8 cellular contexts compared by ENCODE assay signal in genomic region chr19:3175761-3176714, GRCh38. TPM values are rescaled to one million over a fixed set of nuclear protein-coding genes. Genes with fewer than 3 reads are reported as not detected.
DNase-seq lines count a peak whose midpoint lies in the region; ATAC-seq and TF ChIP-seq lines count a peak whose summit lies in the region.

No MANE protein-coding gene starts in this region.

- no peak overlapping the region for H2BK120ac ChIP-seq in mesenchymal stem cell (ENCODE audit: low read depth, low read length)

- no peak for ATAC-seq in CD4-positive, alpha-beta T cell (ENCODE audit: poor library complexity)
- ATAC-seq in GM21786 (IDR thresholded peaks at IDR 0.05; ENCODE audit: unreplicated experiment) (no peak), GM21526 (IDR thresholded peaks at IDR 0.05; ENCODE audit: low FRiP score, unreplicated experiment) (no peak)

- no peak overlapping the region for H3K4me2 ChIP-seq in mesenchymal stem cell (ENCODE audit: low read length, poor library complexity, severe bottlenecking)

- POLR2A ChIA-PET in CD4-positive, alpha-beta T cell (lab: Charles Lee) = interaction anchor here (0.9 to 2.0 kb wide), 3 partner anchors 10 to 225 kb away, joined by 3 to 17 read pairs (median 3); partner anchors contain the start of gene NCLN

- intact Hi-C loops in CD4-positive, alpha-beta T cell (cut with DNase I, micrococcal nuclease) = loop anchor here in 1 of 2 experiments (5.0 kb wide), 1 partner anchor 129 kb away; no protein-coding TSS in a partner anchor

- TF ChIP-seq RAD21 in Ishikawa (IDR thresholded peaks at IDR 0.05; ENCODE audit: low read depth) = no peak

- H3K23ac ChIP-seq in mesenchymal stem cell (ENCODE audit: low read length in 2 of 2) = no peak overlapping the region

- H3K4me3 ChIP-seq in mesenchymal stem cell (ENCODE audit: insufficient read depth in 1 of 2, low read depth in 1 of 2, low read length in 2 of 2) = no peak overlapping the region

- H3K4me1 ChIP-seq in mesenchymal stem cell (ENCODE audit: control insufficient read depth, insufficient read depth, low read depth, low read length) = peaks cover 9% of the 10 kb centered on the region

- no peak for TF ChIP-seq CTCF in CD4-positive, alpha-beta T cell (IDR thresholded peaks at IDR 0.05)

- H4K91ac ChIP-seq in mesenchymal stem cell (ENCODE audit: low read length) = peak overlapping the region; percentile 27

- CTCF ChIA-PET in CD4-positive, alpha-beta T cell (lab: Charles Lee) = interaction anchor here (1.1 kb wide), 1 partner anchor 12 kb away, joined by 3 read pairs; no protein-coding TSS in a partner anchor

- H4K8ac ChIP-seq in mesenchymal stem cell (ENCODE audit: low read length) = no peak overlapping the region

- H3K9ac ChIP-seq in mesenchymal stem cell (ENCODE audit: low read length) = peak overlapping the region; percentile 38

- no peak overlapping the region for H2BK15ac ChIP-seq in mesenchymal stem cell (ENCODE audit: low read depth, poor library complexity, severe bottlenecking)

- H3K27ac ChIP-seq in CD4-positive, alpha-beta T cell (ENCODE audit: low read depth, low read length) = peak overlapping the region; percentile 71
- no peak overlapping the region for H3K27ac ChIP-seq in mesenchymal stem cell (ENCODE audit: low read length, poor library complexity, severe bottlenecking)

- peak overlapping the region; percentile 100 for H3K27ac Mint-ChIP-seq in CD4-positive, alpha-beta T cell
- H3K27ac Mint-ChIP-seq in activated naive CD8-positive, alpha-beta T cell treated with anti-CD3 and anti-CD28 coated beads for 36 hours = peak overlapping the region; percentile 85

- peaks cover 28% of the 10 kb centered on the region for H3K36me3 Mint-ChIP-seq in CD4-positive, alpha-beta T cell (ENCODE audit: low read depth)
- H3K36me3 Mint-ChIP-seq in activated naive CD8-positive, alpha-beta T cell treated with anti-CD3 and anti-CD28 coated beads for 36 hours = peaks cover 24% of the 10 kb centered on the region

- H3K27me3 ChIP-seq in CD4-positive, alpha-beta T cell (ENCODE audit: control insufficient read depth, insufficient read depth, low read length) = no peaks in the 10 kb centered on the region
- H3K27me3 ChIP-seq in mesenchymal stem cell (ENCODE audit: control insufficient read depth in 1 of 2, insufficient read depth in 1 of 2, low read length in 2 of 2) = peaks cover 6% of the 10 kb centered on the region in 2 experiments

- peaks cover 37% of the 10 kb centered on the region for H3K4me1 Mint-ChIP-seq in CD4-positive, alpha-beta T cell (ENCODE audit: low read depth)
- H3K4me1 Mint-ChIP-seq in activated naive CD8-positive, alpha-beta T cell treated with anti-CD3 and anti-CD28 coated beads for 36 hours = peaks cover 18% of the 10 kb centered on the region

- H3K4me3 Mint-ChIP-seq in CD4-positive, alpha-beta T cell = peak overlapping the region; percentile 88
- H3K4me3 Mint-ChIP-seq in activated naive CD8-positive, alpha-beta T cell treated with anti-CD3 and anti-CD28 coated beads for 36 hours = peak overlapping the region; percentile 25

- peak in 5 of 10 experiments; percentile 34 to 54 (median 47) for DNase-seq in CD4-positive, alpha-beta T cell
- no peak for DNase-seq in activated naive CD8-positive, alpha-beta T cell treated with anti-CD3 and anti-CD28 coated beads for 36 hours
- DNase-seq in mesenchymal stem cell = peak; percentile 22
- DNase-seq in foreskin melanocyte = no peak
- no peak for DNase-seq in mesenteric fat pad (ENCODE audit: low spot score)

- H3K18ac ChIP-seq in mesenchymal stem cell (ENCODE audit: low read depth in 1 of 2, low read length in 2 of 2) = no peak overlapping the region

- 74% methylated on average over 15 of the region's 17 CpGs for WGBS in mesenchymal stem cell

- H2AFZ ChIP-seq in mesenchymal stem cell (ENCODE audit: low read depth, low read length) = no peak overlapping the region

- H2BK12ac ChIP-seq in mesenchymal stem cell (ENCODE audit: low read length in 2 of 2) = no peak overlapping the region

- no peak overlapping the region for H2AK5ac ChIP-seq in mesenchymal stem cell (ENCODE audit: low read length, severe bottlenecking)

- H3K36me3 ChIP-seq in mesenchymal stem cell (ENCODE audit: control insufficient read depth in 1 of 2, insufficient read depth in 2 of 2, low read depth in 1 of 2, low read length in 2 of 2) = no peaks in the 10 kb centered on the region

- no peaks in the 10 kb centered on the region for H3K9me3 Mint-ChIP-seq in CD4-positive, alpha-beta T cell
- H3K9me3 Mint-ChIP-seq in activated naive CD8-positive, alpha-beta T cell treated with anti-CD3 and anti-CD28 coated beads for 36 hours = no peaks in the 10 kb centered on the region

- no peak overlapping the region for H3K4ac ChIP-seq in mesenchymal stem cell (ENCODE audit: low read depth in 1 of 2, low read length in 2 of 2)

- TF ChIP-seq EP300 in Ishikawa (IDR thresholded peaks at IDR 0.05; ENCODE audit: borderline replicate concordance) = no peak

- no peaks in the 10 kb centered on the region for H3K9me3 ChIP-seq in CD4-positive, alpha-beta T cell (ENCODE audit: control insufficient read depth, low read length)
- H3K9me3 ChIP-seq in mesenchymal stem cell (ENCODE audit: control insufficient read depth, low read length) = no peaks in the 10 kb centered on the region

- H3K27me3 Mint-ChIP-seq in CD4-positive, alpha-beta T cell = no peaks in the 10 kb centered on the region
- H3K27me3 Mint-ChIP-seq in activated naive CD8-positive, alpha-beta T cell treated with anti-CD3 and anti-CD28 coated beads for 36 hours = no peaks in the 10 kb centered on the region

- H3K79me1 ChIP-seq in mesenchymal stem cell (replicated peaks; ENCODE audit: low read length, poor library complexity, severe bottlenecking) = no peaks in the 10 kb centered on the region

- H3K14ac ChIP-seq in mesenchymal stem cell (ENCODE audit: low read length in 2 of 2) = no peak overlapping the region

- H2BK5ac ChIP-seq in mesenchymal stem cell (ENCODE audit: low read depth, low read length, poor library complexity, severe bottlenecking) = no peak overlapping the region

TF ChIP-seq in Ishikawa, 13 proteins besides CTCF, POLR2A, EP300 and RAD21:
- TF ChIP-seq MAX (IDR thresholded peaks at IDR 0.05) (0 out of 2 replicates have a peak, but pooled peaks have one; percentile 52), YY1 (IDR thresholded peaks at IDR 0.05; ENCODE audit: low read depth) (no peak), ZBTB7A (IDR thresholded peaks at IDR 0.05; ENCODE audit: low read depth) (no peak), FOXM1 (IDR thresholded peaks at IDR 0.05; ENCODE audit: borderline replicate concordance, low read depth) (no peak), CREB1 (IDR thresholded peaks at IDR 0.05; ENCODE audit: low read depth) (no peak), TAF1 (IDR thresholded peaks at IDR 0.05; ENCODE audit: low read depth) (no peak), USF1 (IDR thresholded peaks at IDR 0.05) (no peak), NFIC (IDR thresholded peaks at IDR 0.05) (peak; percentile 53), TEAD4 (IDR thresholded peaks at IDR 0.05) (no peak; the same call in 1 of the 2 replicates)

RNA-seq across cellular contexts. Expression of gene S1PR4, which starts 2.5 kb away (rescaled TPM):
- 10 to 100 TPM; 70.2 to 73.7 TPM for total RNA-seq in CD4-positive, alpha-beta T cell
- total RNA-seq in activated naive CD8-positive, alpha-beta T cell treated with anti-CD3 and anti-CD28 coated beads for 36 hours = 10 to 100 TPM; 37.5 to 42.7 TPM
- polyA plus RNA-seq in mesenchymal stem cell (2013, experiment 1 of 2) = not detected
- not detected for polyA plus RNA-seq in mesenchymal stem cell (2013, experiment 2 of 2)
- total RNA-seq in mesenteric fat pad = 5.0 TPM

RNA-seq across cellular contexts. Expression of gene NCLN, which starts 9.7 kb away (rescaled TPM):
- total RNA-seq in CD4-positive, alpha-beta T cell = 10 to 100 TPM; 49.6 to 51.9 TPM
- total RNA-seq in activated naive CD8-positive, alpha-beta T cell treated with anti-CD3 and anti-CD28 coated beads for 36 hours = 10 to 100 TPM; 86.5 to 91.3 TPM
- polyA plus RNA-seq in mesenchymal stem cell (2013, experiment 1 of 2) = 45.9 TPM
- 47.0 TPM for polyA plus RNA-seq in mesenchymal stem cell (2013, experiment 2 of 2)
- total RNA-seq in mesenteric fat pad = 74.6 TPM

RNA-seq across cellular contexts. Expression of gene GNA15, which starts 40.2 kb away (rescaled TPM):
- total RNA-seq in CD4-positive, alpha-beta T cell = 10 to 100 TPM; 12.1 to 14.9 TPM
- 1 to 10 TPM; 7.5 to 7.8 TPM for total RNA-seq in activated naive CD8-positive, alpha-beta T cell treated with anti-CD3 and anti-CD28 coated beads for 36 hours
- 0.03 TPM for polyA plus RNA-seq in mesenchymal stem cell (2013, experiment 1 of 2)
- 0.03 TPM for polyA plus RNA-seq in mesenchymal stem cell (2013, experiment 2 of 2)
- 15.4 TPM for total RNA-seq in mesenteric fat pad

RNA-seq across cellular contexts. Expression of gene CELF5, which starts 48.4 kb away (rescaled TPM):
- under 1 TPM; 0.36 TPM for total RNA-seq in CD4-positive, alpha-beta T cell
- total RNA-seq in activated naive CD8-positive, alpha-beta T cell treated with anti-CD3 and anti-CD28 coated beads for 36 hours = under 1 TPM; 0.16 to 0.29 TPM
- 0.06 TPM for polyA plus RNA-seq in mesenchymal stem cell (2013, experiment 1 of 2)
- polyA plus RNA-seq in mesenchymal stem cell (2013, experiment 2 of 2) = 0.14 TPM
- not detected for total RNA-seq in mesenteric fat pad
